Comparison of ENCODE assay signal across 18 cellular contexts in the genomic region with DNA sequence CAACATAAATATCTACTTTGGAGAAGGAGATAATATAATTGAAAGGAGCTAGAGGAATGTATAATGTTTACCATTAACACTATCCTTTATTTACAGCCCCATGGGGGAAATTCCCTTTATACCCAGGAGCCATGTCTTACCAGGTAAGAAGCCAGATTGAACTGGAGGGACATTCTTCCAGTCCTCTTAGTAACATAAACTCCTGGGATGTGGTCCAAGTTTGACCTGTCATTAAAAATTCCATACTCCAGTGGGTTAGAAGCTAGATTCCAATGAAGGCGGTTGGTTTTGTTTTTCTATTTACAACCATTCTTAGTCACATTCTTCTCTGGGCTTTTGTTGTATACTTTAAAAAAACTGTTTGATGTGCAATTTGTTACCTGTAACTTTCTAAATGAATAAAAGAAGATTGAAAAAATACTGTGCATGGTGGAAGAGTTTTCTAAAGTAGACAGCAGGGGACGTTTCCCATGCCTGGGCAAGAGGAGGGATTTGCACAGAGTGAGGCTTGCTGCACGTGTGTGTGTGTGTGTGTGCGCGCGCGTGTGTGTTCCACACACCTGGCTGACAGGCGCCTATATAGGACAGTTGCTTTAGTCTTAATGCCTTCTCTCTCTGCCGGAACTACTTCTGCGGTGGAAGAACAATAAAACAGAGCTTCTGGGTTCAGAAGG. TPM values are rescaled to one million over a fixed set of nuclear protein-coding genes. Genes with fewer than 3 reads are reported as not detected.
DNase-seq lines count a peak whose midpoint lies in the region; ATAC-seq, FAIRE-seq and TF ChIP-seq lines count a peak whose summit lies in the region.
"Had no signal": no experiment of that assay in that cellular context is flagged by ENCODE, and none has a peak within 500 bp of the region (broad histone marks: within the 10 kb centered on the region; RNA-seq: fewer than 3 reads in every experiment).

No MANE protein-coding gene starts in this region.

- no peak overlapping the region for H3K27ac Mint-ChIP-seq in CD4-positive, alpha-beta T cell
- H3K27ac Mint-ChIP-seq: activated CD4-positive, alpha-beta memory T cell treated with anti-CD3 and anti-CD28 coated beads for 36 hours; activated T-helper 17 cell treated with anti-CD3 and anti-CD28 coated beads, Interleukin-2, amount 50 U/mL, for 72 hours; CD8-positive, alpha-beta memory T cell; neural progenitor cell had no signal

- H3K36me3 ChIP-seq in thyroid gland: no peaks in the 10 kb centered on the region
- no peaks in the 10 kb centered on the region for H3K36me3 ChIP-seq in tibial nerve
- H3K36me3 ChIP-seq: ascending aorta, heart left ventricle, neural progenitor cell, Peyer's patch had no signal

- TF ChIP-seq EP300 in tibial nerve (IDR thresholded peaks at IDR 0.05): no peak

- DNase-seq in H54 (ENCODE audit: insufficient read length, low spot score): peak; percentile 73
- DNase-seq in SW480 (ENCODE audit: low spot score): peak; percentile 3
- peak; percentile 73 for DNase-seq in fibroblast of the aortic adventitia (ENCODE audit: low read depth)
- no peak for DNase-seq in thyroid gland
- no peak for DNase-seq in retina
- DNase-seq in CD4-positive, alpha-beta T cell: no peak
- DNase-seq in tibial nerve (ENCODE audit: low spot score in 2 of 2): no peak
- DNase-seq: activated CD4-positive, alpha-beta memory T cell treated with anti-CD3 and anti-CD28 coated beads for 36 hours; CD8-positive, alpha-beta memory T cell; heart left ventricle; NCI-H1092; NCI-H345; Peyer's patch; small intestine; T-helper 9 cell had no signal

- TF ChIP-seq CTCF in fibroblast of the aortic adventitia (IDR thresholded peaks at IDR 0.05; ENCODE audit: insufficient read depth, low read length) (no peak), thyroid gland (IDR thresholded peaks at IDR 0.05) (peak in 1 of 6 experiments; percentile 20), tibial nerve (IDR thresholded peaks at IDR 0.05) (no peak)
- no peak for TF ChIP-seq CTCF in CD4-positive, alpha-beta T cell (IDR thresholded peaks at IDR 0.05)

- H3K4me1 ChIP-seq in thyroid gland (peaks cover 35 to 43% of the 10 kb centered on the region in 2 donors), tibial nerve (peaks cover 0 to 86% (median 31%) of the 10 kb centered on the region in 4 donors)

- CTCF ChIA-PET in CD4-positive, alpha-beta T cell (lab: Charles Lee): no interaction called here

- no peak overlapping the region for H3K4me3 Mint-ChIP-seq in CD4-positive, alpha-beta T cell
- H3K4me3 Mint-ChIP-seq: activated CD4-positive, alpha-beta memory T cell treated with anti-CD3 and anti-CD28 coated beads for 36 hours; CD8-positive, alpha-beta memory T cell had no signal

- POLR2A ChIA-PET in CD4-positive, alpha-beta T cell (lab: Charles Lee): no interaction called here

- H3K9me3 Mint-ChIP-seq in CD4-positive, alpha-beta T cell: no peaks in the 10 kb centered on the region
- H3K9me3 Mint-ChIP-seq: activated CD4-positive, alpha-beta memory T cell treated with anti-CD3 and anti-CD28 coated beads for 36 hours; activated T-helper 17 cell treated with anti-CD3 and anti-CD28 coated beads, Interleukin-2, amount 50 U/mL, for 72 hours; neural progenitor cell had no signal

- H3K27ac ChIP-seq in thyroid gland (peak overlapping the region in 2 of 3 donors; percentile 16 to 40), tibial nerve (peak overlapping the region in 2 of 4 donors; percentile 53 to 93)
- H3K27ac ChIP-seq in CD4-positive, alpha-beta T cell (ENCODE audit: low read depth, low read length): no peak overlapping the region
- H3K27ac ChIP-seq: ascending aorta, neural progenitor cell, Peyer's patch had no signal

- H3K4me3 ChIP-seq in fibroblast of the aortic adventitia (ENCODE audit: low read depth, low read length) (no peak overlapping the region), thyroid gland (replicated peaks in 1 of 3) (no peak overlapping the region), tibial nerve (peak overlapping the region in 2 of 4 donors; percentile 60 to 91)
- H3K4me3 ChIP-seq: ascending aorta, neural progenitor cell had no signal

- WGBS in thyroid gland, 2 donors: 50 to 51% methylated on average over 10 of the region's 10 CpGs
- 68 to 72% methylated on average over 10 of the region's 10 CpGs for WGBS in tibial nerve, 2 donors

- H3K9me3 ChIP-seq in thyroid gland (no peaks in the 10 kb centered on the region), tibial nerve (no peaks in the 10 kb centered on the region)
- no peaks in the 10 kb centered on the region for H3K9me3 ChIP-seq in CD4-positive, alpha-beta T cell (ENCODE audit: control insufficient read depth, low read length)
- H3K9me3 ChIP-seq: ascending aorta, heart left ventricle, Peyer's patch had no signal

- no peak for TF ChIP-seq POLR2A in H54 (IDR thresholded peaks at IDR 0.05; ENCODE audit: low read depth, low read length)
- peak in 1 of 2 donors; percentile 34 for TF ChIP-seq POLR2A in thyroid gland (IDR thresholded peaks at IDR 0.05)
- TF ChIP-seq POLR2A in tibial nerve (IDR thresholded peaks at IDR 0.05): no peak

- no peak for ATAC-seq in CD4-positive, alpha-beta T cell (ENCODE audit: poor library complexity)
- ATAC-seq: activated T-helper 17 cell treated with anti-CD3 and anti-CD28 coated beads, Interleukin-2, amount 50 U/mL, for 72 hours; heart left ventricle had no signal

- FAIRE-seq in H54 (lab: Jason Lieb, UNC): peak; percentile 48
- FAIRE-seq: small intestine had no signal

- intact Hi-C loops in thyroid gland (cut with DNase I): no loop called here
- intact Hi-C loops in CD4-positive, alpha-beta T cell (cut with DNase I, micrococcal nuclease): no loop called here

- no peaks in the 10 kb centered on the region for H3K4me1 Mint-ChIP-seq in CD4-positive, alpha-beta T cell (ENCODE audit: low read depth)

- H3K27me3 Mint-ChIP-seq in CD4-positive, alpha-beta T cell: peaks cover 78% of the 10 kb centered on the region

- H3K27me3 ChIP-seq in thyroid gland (no peaks in the 10 kb centered on the region), tibial nerve (no peaks in the 10 kb centered on the region)
- peaks cover 38% of the 10 kb centered on the region for H3K27me3 ChIP-seq in CD4-positive, alpha-beta T cell (ENCODE audit: control insufficient read depth, insufficient read depth, low read length)
- H3K27me3 ChIP-seq: ascending aorta, Peyer's patch had no signal

- H3K36me3 Mint-ChIP-seq in CD4-positive, alpha-beta T cell (ENCODE audit: low read depth): no peaks in the 10 kb centered on the region
- H3K36me3 Mint-ChIP-seq: activated CD4-positive, alpha-beta memory T cell treated with anti-CD3 and anti-CD28 coated beads for 36 hours; neural progenitor cell had no signal

RNA-seq across cellular contexts. Expression of a gene that starts 2.0 kb away (rescaled TPM):
- 4.2 and 8.9 TPM in 2 replicates for total RNA-seq in fibroblast of the aortic adventitia (ENCODE audit: low replicate concordance)
- total RNA-seq in thyroid gland: 10 to 100 TPM; 15.5 to 29.8 (median 17.6) TPM
- under 1 TPM in 1 of 2 experiments, not detected in 1; 0.03 TPM for total RNA-seq in CD4-positive, alpha-beta T cell
- 10 to 100 TPM; 16.3 to 30.6 (median 22.7) TPM for total RNA-seq in tibial nerve
- total RNA-seq: CD8-positive, alpha-beta memory T cell had no signal

Comparison
In these comparisons a context has a peak if more than half of its experiments do, and no peak if none do; other contexts are left out.
1. DNase-seq: peak in H54 (single experiment), SW480 (single experiment) and fibroblast of the aortic adventitia (single experiment); none in thyroid gland (0 of 2), retina (single experiment), CD4-positive, alpha-beta T cell (0 of 10) and tibial nerve (0 of 2).